In the genomic region with DNA sequence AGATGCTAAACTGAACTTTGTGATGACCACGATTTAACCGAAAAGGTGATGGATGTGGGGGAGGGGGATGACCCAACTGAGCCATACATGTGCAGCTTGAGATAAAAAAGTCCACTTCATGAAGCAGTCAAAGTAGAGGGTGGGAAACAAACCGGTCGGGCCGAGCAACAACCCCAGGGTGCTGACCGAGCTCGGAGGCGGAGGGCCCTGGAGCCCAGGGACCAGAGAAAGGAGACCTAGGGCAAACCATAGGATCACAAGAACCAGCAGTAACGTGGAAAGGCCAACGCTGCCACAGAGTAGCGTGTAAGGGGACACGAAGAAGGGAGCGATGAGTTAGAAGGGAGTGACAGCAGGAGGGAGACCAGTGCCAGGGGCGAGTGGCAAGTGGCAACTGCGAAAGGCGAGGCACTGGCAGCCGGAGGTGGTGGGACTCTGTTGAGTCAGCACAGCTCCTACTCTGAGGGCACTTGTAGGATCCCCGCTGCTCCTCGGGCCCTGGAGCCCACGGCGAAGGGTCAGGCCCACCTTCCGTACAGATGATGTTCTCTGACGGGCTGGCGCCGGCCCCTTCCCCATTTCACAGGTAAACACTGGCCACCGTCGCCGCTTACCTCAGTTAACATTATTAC, we compare ENCODE assay signal across 1 cellular context.
TF ChIP-seq lines count a peak whose summit lies in the region.

No MANE protein-coding gene starts in this region.

TF ChIP-seq in K562, 482 proteins besides CTCF, POLR2A, EP300 and RAD21 (continued from another document and continues in another):
- TF ChIP-seq, protein P1, sequence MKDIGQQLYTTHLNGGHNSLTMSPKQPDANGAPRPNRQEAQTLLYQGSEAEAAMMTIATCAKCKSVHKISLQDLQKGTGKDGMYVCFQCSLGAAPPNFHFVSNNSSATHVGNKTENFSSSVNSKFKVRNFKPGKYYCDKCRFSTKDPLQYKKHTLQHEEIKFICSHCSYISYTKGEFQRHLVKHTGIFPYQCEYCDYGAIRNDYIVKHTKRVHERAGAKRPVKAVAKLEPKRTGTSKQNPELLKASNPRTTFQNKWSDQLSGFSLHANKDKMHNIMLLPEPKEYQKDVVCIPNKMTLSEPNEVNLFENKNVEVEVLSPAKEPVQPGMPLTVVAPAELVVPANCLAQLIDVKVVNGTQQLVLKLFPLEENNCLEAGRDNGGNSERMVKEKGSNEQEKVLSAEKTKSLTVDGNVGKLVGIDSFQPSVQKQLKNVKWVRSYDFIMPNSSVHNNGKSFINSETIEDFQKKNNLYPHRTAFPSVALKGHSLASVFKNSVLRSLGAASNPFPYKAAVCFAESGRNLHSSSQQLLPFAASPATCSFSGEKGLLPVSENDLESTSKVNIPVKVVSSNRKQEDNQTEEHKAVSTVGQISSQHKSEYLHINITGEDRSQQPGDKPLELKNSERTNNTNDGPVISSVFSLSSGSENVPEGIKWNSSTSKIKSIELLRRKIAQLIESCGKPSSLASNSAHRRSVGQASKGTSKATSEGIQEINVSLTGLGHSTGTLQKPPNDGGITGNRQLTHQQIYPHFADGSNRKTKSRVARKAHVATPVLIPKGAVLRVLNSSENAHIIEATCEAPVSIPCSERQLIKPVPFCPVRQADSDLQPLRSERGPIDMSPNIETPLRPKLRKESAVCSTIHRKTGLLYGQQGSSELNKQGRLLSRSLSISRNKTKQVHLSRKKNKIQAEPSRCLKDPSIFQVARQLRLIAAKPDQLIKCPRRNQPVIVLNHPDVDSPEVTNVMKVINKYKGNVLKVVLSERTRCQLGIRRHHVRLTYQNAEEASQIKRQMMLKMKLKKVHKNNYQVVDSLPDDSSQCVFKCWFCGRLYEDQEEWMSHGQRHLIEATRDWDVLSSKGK (CRISPR knock-in tag; IDR thresholded peaks at IDR 0.05), result no peak
- TF ChIP-seq MED1 (CRISPR knock-in tag; IDR thresholded peaks at IDR 0.05; ENCODE audit: borderline replicate concordance) (no peak), ASH1L (IDR thresholded peaks at IDR 0.05; ENCODE audit: borderline replicate concordance, low read depth, partially characterized antibody) (no peak), RBBP5 (IDR thresholded peaks at IDR 0.05; ENCODE audit: borderline replicate concordance, insufficient read depth, low read length, poor library complexity, severe bottlenecking) (no peak), SIX5 (IDR thresholded peaks at IDR 0.05; ENCODE audit: borderline replicate concordance in 1 of 2, insufficient read depth in 1 of 2, low read depth in 1 of 2, low read length in 2 of 2) (no peak), MAFG (tag; conservative IDR thresholded peaks at IDR 0.05) (no peak), ETV1 (tag; conservative IDR thresholded peaks at IDR 0.05; ENCODE audit: low read depth) (no peak), STAG1 (CRISPR knock-in tag; IDR thresholded peaks at IDR 0.05; ENCODE audit: borderline replicate concordance) (no peak), MTA3 (IDR thresholded peaks at IDR 0.05; ENCODE audit: borderline replicate concordance) (no peak), ZNF699 (CRISPR knock-in tag; IDR thresholded peaks at IDR 0.05; ENCODE audit: insufficient replicate concordance) (no peak), TRIM28 (IDR thresholded peaks at IDR 0.05) (no peak), SRSF9 (IDR thresholded peaks at IDR 0.05; ENCODE audit: borderline replicate concordance, low read depth, low read length) (no peak), ZNF785 (CRISPR knock-in tag; IDR thresholded peaks at IDR 0.05) (no peak), BRCA1 (IDR thresholded peaks at IDR 0.05) (no peak), BRCA1 (CRISPR knock-in tag; IDR thresholded peaks at IDR 0.05) (no peak), CEBPG (CRISPR knock-in tag; IDR thresholded peaks at IDR 0.05) (no peak), CEBPG (tag; conservative IDR thresholded peaks at IDR 0.05 in 1 of 2, IDR thresholded peaks at IDR 0.05 in 1 of 2) (no peak), ZBTB7A (IDR thresholded peaks at IDR 0.05; ENCODE audit: borderline replicate concordance, control insufficient read depth, low read depth, low read length) (no peak), SETDB1 (IDR thresholded peaks at IDR 0.05; ENCODE audit: low read length) (no peak), ZNF23 (CRISPR knock-in tag; IDR thresholded peaks at IDR 0.05) (no peak), ZNF282 (CRISPR knock-in tag; IDR thresholded peaks at IDR 0.05) (no peak), KLF16 (IDR thresholded peaks at IDR 0.05) (no peak), PTBP1 (IDR thresholded peaks at IDR 0.05; ENCODE audit: low read depth, low read length) (no peak), DNMT1 (IDR thresholded peaks at IDR 0.05) (no peak)
- TF ChIP-seq, protein P2, sequence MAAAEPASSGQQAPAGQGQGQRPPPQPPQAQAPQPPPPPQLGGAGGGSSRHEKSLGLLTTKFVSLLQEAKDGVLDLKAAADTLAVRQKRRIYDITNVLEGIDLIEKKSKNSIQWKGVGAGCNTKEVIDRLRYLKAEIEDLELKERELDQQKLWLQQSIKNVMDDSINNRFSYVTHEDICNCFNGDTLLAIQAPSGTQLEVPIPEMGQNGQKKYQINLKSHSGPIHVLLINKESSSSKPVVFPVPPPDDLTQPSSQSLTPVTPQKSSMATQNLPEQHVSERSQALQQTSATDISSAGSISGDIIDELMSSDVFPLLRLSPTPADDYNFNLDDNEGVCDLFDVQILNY (CRISPR knock-in tag; IDR thresholded peaks at IDR 0.05), result no peak
- TF ChIP-seq, protein P3, sequence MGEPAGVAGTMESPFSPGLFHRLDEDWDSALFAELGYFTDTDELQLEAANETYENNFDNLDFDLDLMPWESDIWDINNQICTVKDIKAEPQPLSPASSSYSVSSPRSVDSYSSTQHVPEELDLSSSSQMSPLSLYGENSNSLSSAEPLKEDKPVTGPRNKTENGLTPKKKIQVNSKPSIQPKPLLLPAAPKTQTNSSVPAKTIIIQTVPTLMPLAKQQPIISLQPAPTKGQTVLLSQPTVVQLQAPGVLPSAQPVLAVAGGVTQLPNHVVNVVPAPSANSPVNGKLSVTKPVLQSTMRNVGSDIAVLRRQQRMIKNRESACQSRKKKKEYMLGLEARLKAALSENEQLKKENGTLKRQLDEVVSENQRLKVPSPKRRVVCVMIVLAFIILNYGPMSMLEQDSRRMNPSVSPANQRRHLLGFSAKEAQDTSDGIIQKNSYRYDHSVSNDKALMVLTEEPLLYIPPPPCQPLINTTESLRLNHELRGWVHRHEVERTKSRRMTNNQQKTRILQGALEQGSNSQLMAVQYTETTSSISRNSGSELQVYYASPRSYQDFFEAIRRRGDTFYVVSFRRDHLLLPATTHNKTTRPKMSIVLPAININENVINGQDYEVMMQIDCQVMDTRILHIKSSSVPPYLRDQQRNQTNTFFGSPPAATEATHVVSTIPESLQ (CRISPR knock-in tag; IDR thresholded peaks at IDR 0.05), result no peak
- TF ChIP-seq, protein P4, sequence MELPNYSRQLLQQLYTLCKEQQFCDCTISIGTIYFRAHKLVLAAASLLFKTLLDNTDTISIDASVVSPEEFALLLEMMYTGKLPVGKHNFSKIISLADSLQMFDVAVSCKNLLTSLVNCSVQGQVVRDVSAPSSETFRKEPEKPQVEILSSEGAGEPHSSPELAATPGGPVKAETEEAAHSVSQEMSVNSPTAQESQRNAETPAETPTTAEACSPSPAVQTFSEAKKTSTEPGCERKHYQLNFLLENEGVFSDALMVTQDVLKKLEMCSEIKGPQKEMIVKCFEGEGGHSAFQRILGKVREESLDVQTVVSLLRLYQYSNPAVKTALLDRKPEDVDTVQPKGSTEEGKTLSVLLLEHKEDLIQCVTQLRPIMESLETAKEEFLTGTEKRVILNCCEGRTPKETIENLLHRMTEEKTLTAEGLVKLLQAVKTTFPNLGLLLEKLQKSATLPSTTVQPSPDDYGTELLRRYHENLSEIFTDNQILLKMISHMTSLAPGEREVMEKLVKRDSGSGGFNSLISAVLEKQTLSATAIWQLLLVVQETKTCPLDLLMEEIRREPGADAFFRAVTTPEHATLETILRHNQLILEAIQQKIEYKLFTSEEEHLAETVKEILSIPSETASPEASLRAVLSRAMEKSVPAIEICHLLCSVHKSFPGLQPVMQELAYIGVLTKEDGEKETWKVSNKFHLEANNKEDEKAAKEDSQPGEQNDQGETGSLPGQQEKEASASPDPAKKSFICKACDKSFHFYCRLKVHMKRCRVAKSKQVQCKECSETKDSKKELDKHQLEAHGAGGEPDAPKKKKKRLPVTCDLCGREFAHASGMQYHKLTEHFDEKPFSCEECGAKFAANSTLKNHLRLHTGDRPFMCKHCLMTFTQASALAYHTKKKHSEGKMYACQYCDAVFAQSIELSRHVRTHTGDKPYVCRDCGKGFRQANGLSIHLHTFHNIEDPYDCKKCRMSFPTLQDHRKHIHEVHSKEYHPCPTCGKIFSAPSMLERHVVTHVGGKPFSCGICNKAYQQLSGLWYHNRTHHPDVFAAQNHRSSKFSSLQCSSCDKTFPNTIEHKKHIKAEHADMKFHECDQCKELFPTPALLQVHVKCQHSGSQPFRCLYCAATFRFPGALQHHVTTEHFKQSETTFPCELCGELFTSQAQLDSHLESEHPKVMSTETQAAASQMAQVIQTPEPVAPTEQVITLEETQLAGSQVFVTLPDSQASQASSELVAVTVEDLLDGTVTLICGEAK (IDR thresholded peaks at IDR 0.05), result no peak
- TF ChIP-seq, protein P4 (CRISPR knock-in tag; IDR thresholded peaks at IDR 0.05), result no peak
- TF ChIP-seq, protein P5, sequence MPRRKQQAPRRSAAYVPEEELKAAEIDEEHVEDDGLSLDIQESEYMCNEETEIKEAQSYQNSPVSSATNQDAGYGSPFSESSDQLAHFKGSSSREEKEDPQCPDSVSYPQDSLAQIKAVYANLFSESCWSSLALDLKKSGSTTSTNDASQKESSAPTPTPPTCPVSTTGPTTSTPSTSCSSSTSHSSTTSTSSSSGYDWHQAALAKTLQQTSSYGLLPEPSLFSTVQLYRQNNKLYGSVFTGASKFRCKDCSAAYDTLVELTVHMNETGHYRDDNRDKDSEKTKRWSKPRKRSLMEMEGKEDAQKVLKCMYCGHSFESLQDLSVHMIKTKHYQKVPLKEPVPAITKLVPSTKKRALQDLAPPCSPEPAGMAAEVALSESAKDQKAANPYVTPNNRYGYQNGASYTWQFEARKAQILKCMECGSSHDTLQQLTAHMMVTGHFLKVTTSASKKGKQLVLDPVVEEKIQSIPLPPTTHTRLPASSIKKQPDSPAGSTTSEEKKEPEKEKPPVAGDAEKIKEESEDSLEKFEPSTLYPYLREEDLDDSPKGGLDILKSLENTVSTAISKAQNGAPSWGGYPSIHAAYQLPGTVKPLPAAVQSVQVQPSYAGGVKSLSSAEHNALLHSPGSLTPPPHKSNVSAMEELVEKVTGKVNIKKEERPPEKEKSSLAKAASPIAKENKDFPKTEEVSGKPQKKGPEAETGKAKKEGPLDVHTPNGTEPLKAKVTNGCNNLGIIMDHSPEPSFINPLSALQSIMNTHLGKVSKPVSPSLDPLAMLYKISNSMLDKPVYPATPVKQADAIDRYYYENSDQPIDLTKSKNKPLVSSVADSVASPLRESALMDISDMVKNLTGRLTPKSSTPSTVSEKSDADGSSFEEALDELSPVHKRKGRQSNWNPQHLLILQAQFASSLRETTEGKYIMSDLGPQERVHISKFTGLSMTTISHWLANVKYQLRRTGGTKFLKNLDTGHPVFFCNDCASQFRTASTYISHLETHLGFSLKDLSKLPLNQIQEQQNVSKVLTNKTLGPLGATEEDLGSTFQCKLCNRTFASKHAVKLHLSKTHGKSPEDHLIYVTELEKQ (CRISPR knock-in tag; IDR thresholded peaks at IDR 0.05), result no peak
- TF ChIP-seq, protein P6, sequence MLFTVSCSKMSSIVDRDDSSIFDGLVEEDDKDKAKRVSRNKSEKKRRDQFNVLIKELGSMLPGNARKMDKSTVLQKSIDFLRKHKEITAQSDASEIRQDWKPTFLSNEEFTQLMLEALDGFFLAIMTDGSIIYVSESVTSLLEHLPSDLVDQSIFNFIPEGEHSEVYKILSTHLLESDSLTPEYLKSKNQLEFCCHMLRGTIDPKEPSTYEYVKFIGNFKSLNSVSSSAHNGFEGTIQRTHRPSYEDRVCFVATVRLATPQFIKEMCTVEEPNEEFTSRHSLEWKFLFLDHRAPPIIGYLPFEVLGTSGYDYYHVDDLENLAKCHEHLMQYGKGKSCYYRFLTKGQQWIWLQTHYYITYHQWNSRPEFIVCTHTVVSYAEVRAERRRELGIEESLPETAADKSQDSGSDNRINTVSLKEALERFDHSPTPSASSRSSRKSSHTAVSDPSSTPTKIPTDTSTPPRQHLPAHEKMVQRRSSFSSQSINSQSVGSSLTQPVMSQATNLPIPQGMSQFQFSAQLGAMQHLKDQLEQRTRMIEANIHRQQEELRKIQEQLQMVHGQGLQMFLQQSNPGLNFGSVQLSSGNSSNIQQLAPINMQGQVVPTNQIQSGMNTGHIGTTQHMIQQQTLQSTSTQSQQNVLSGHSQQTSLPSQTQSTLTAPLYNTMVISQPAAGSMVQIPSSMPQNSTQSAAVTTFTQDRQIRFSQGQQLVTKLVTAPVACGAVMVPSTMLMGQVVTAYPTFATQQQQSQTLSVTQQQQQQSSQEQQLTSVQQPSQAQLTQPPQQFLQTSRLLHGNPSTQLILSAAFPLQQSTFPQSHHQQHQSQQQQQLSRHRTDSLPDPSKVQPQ (CRISPR knock-in tag; IDR thresholded peaks at IDR 0.05; ENCODE audit: borderline replicate concordance), result no peak
- TF ChIP-seq, protein P7, sequence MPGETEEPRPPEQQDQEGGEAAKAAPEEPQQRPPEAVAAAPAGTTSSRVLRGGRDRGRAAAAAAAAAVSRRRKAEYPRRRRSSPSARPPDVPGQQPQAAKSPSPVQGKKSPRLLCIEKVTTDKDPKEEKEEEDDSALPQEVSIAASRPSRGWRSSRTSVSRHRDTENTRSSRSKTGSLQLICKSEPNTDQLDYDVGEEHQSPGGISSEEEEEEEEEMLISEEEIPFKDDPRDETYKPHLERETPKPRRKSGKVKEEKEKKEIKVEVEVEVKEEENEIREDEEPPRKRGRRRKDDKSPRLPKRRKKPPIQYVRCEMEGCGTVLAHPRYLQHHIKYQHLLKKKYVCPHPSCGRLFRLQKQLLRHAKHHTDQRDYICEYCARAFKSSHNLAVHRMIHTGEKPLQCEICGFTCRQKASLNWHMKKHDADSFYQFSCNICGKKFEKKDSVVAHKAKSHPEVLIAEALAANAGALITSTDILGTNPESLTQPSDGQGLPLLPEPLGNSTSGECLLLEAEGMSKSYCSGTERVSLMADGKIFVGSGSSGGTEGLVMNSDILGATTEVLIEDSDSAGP (CRISPR knock-in tag; IDR thresholded peaks at IDR 0.05), result no peak
